In the genomic region with DNA sequence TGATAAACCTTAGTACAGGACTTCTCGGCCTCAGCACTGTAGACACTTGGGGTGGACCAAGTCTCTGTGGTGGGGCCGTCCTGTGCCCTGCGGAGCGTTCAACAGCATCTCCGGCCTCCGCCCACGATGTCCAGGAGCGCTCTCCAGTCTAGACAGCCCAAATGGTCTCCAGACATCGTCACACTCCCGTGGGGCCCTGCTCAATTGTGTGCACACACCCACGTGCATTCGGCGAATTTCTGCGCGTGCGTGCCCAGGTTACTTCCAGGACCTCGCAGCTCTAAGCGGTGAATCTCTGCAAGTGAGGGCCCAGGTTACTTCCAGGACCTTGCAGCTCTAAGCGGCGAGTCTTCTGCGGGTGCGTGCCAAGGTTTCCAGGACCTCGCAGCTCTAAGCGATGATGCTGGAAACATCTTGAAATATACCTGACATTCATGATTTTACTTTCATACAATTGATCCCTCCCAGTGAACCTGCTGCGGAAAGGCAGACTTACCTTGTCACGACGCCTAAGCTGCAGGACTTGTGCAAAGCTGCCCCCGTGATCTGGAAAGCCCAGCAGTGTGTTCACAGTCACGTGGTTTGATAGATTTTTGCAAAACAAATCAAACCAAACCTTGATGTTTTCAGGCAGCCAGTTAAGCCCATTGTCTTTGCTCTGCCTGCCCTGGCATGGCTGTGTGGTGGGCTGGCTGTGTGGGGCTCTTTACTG, we compare ENCODE assay signal across 19 cellular contexts. TPM values are rescaled to one million over a fixed set of nuclear protein-coding genes. Genes with fewer than 3 reads are reported as not detected.
DNase-seq lines count a peak whose midpoint lies in the region; ATAC-seq, FAIRE-seq and TF ChIP-seq lines count a peak whose summit lies in the region.
"Had no signal": no experiment of that assay in that cellular context is flagged by ENCODE, and none has a peak within 500 bp of the region (broad histone marks: within the 10 kb centered on the region; RNA-seq: fewer than 3 reads in every experiment).

No MANE protein-coding gene starts in this region.

- no peak for ATAC-seq in left ventricle myocardium superior
- ATAC-seq in Right ventricle myocardium superior (ENCODE audit: poor library complexity) = no peak
- ATAC-seq in psoas muscle = no peak
- no peak for ATAC-seq in HG02870 (IDR thresholded peaks at IDR 0.05; ENCODE audit: unreplicated experiment)
- ATAC-seq: CD8-positive, alpha-beta T cell had no signal

- H4K8ac ChIP-seq in H1 (ENCODE audit: extremely low read depth, insufficient read depth, low read length) = no peak overlapping the region

- H3K79me1 ChIP-seq in H1 (ENCODE audit: low read depth, low read length) = no peaks in the 10 kb centered on the region

- DNase-seq in left ventricle myocardium superior = peak; percentile 26
- DNase-seq in Right ventricle myocardium superior = no peak
- DNase-seq in H1 (ENCODE audit: low read depth in 1 of 2, low spot score in 2 of 2) = no peak
- peak; percentile 10 to 34 for DNase-seq in psoas muscle
- DNase-seq in SHP77 treated with DMSO at 0.1 percent for 48 hours (lab: John Stamatoyannopoulos, UW) = no peak
- DNase-seq in NCI-H2107 (lab: John Stamatoyannopoulos, UW) = no peak
- DNase-seq in NCI-H226 = no peak
- DNase-seq: CD8-positive, alpha-beta T cell; DMS79; NCI-H187 treated with DMSO at 0.1 percent for 48 hours; NCI-H446 treated with DMSO at 0.1 percent for 48 hours; NCI-H82 had no signal

- no peak overlapping the region for H3K4ac ChIP-seq in H1 (replicated peaks; ENCODE audit: insufficient read length, low read depth, low read length)

- no peak overlapping the region for H3K23ac ChIP-seq in H1 (ENCODE audit: insufficient read length)

- peak overlapping the region; percentile 62; the same call in 1 of the 2 replicates for H2AFZ ChIP-seq in H1 (ENCODE audit: low read length)

- no peak overlapping the region for H3K9ac ChIP-seq in H1 (replicated peaks in 1 of 4; ENCODE audit: extremely low read depth in 1 of 4, low read depth in 3 of 4, low read length in 3 of 4)
- H3K9ac ChIP-seq: BLaER1 had no signal

- no peak overlapping the region for H2BK20ac ChIP-seq in H1 (ENCODE audit: low read length)

- no peaks in the 10 kb centered on the region for H3K36me3 ChIP-seq in H1 (ENCODE audit: control insufficient read depth in 2 of 4, insufficient read depth in 4 of 4, low read length in 3 of 4)
- H3K36me3 ChIP-seq in psoas muscle (ENCODE audit: insufficient read depth in 1 of 2, low read depth in 1 of 2) = no peaks in the 10 kb centered on the region
- H3K36me3 ChIP-seq: BLaER1, HAP-1 had no signal

- CTCF ChIA-PET in H1 (lab: Charles Lee; ENCODE audit: partially characterized antibody) = no interaction called here

- no peak overlapping the region for H4K5ac ChIP-seq in H1 (ENCODE audit: insufficient read length, low read depth, low read length)

- H3K9me3 ChIP-seq in H1 (ENCODE audit: insufficient read depth in 2 of 2, low read depth in 1 of 2, low read length in 1 of 2) = no peaks in the 10 kb centered on the region; a peak in 1 of 4 replicates
- no peaks in the 10 kb centered on the region for H3K9me3 ChIP-seq in psoas muscle
- H3K9me3 ChIP-seq: BLaER1, HAP-1 had no signal

- WGBS in H1 (ENCODE audit: extremely low coverage in 1 of 2, insufficient coverage in 1 of 2, insufficient read length in 1 of 2, insufficient replicate concordance in 2 of 2, low coverage in 1 of 2, low lambda C conversion rate in 2 of 2, missing lambda C conversion rate in 1 of 2), 2 experiments = 90% methylated on average over 29 of the region's 29 CpGs; no CpG with 5 or more reads in 1 of the 2 experiments
- 82 to 88% (median 84%) methylated on average over 29 of the region's 29 CpGs for WGBS in psoas muscle, 3 donors

- no peak overlapping the region for H2BK5ac ChIP-seq in H1 (ENCODE audit: low read depth, low read length)

- H2BK15ac ChIP-seq in H1 (ENCODE audit: low read length) = no peak overlapping the region

- no peaks in the 10 kb centered on the region for H4K20me1 ChIP-seq in H1 (replicated peaks in 1 of 2; ENCODE audit: control insufficient read depth in 1 of 2, insufficient read depth in 2 of 2, low read length in 2 of 2)
- H4K20me1 ChIP-seq: BLaER1 had no signal

- no peak overlapping the region for H3K56ac ChIP-seq in H1 (replicated peaks; ENCODE audit: insufficient read length, low read depth, low read length)

- H4K91ac ChIP-seq in H1 (replicated peaks; ENCODE audit: insufficient read length, low read length) = no peak overlapping the region

- no peaks in the 10 kb centered on the region for H3K23me2 ChIP-seq in H1 (ENCODE audit: low read depth, low read length)

- no peak for FAIRE-seq in H1 (lab: Jason Lieb, UNC)
- FAIRE-seq: D721Med, HTR-8/SVneo had no signal

- no peak overlapping the region for H2BK12ac ChIP-seq in H1 (ENCODE audit: low read depth, low read length)

- POLR2A ChIA-PET in H1 (lab: Charles Lee; ENCODE audit: partially characterized antibody) = no interaction called here

- H3K14ac ChIP-seq in H1 (ENCODE audit: insufficient read length) = no peak overlapping the region

- TF ChIP-seq EP300 in H1 (IDR thresholded peaks at IDR 0.05; ENCODE audit: borderline replicate concordance in 1 of 2, low read depth in 2 of 2, low read length in 2 of 2) = no peak

- H3K27ac ChIP-seq in H1 (ENCODE audit: low read depth, low read length) (no peak overlapping the region), psoas muscle (no peak overlapping the region)
- H3K27ac ChIP-seq: BLaER1, HL-60 had no signal

- no peak for TF ChIP-seq RAD21 in H1 (IDR thresholded peaks at IDR 0.05 in 1 of 2, conservative IDR thresholded peaks at IDR 0.05 in 1 of 2; ENCODE audit: low read depth in 2 of 2, low read length in 2 of 2)

- TF ChIP-seq CTCF in H1 (IDR thresholded peaks at IDR 0.05; ENCODE audit: control extremely low read depth in 1 of 3, insufficient read depth in 1 of 3, low read depth in 1 of 3, low read length in 3 of 3) (no peak), psoas muscle (IDR thresholded peaks at IDR 0.05) (no peak)

- no peak overlapping the region for H3K18ac ChIP-seq in H1 (ENCODE audit: extremely low read depth, low read length)

- H3K4me3 ChIP-seq in H1 (ENCODE audit: extremely low read depth in 1 of 4, insufficient read depth in 2 of 4, low read depth in 3 of 4, low read length in 4 of 4) = no peak overlapping the region
- no peak overlapping the region for H3K4me3 ChIP-seq in psoas muscle
- H3K4me3 ChIP-seq: BLaER1, HAP-1 had no signal

- 0 out of 4 replicates have a peak overlapping the region, but pooled peaks of 1 of the 2 experiments have one; percentile 2 for H3K4me2 ChIP-seq in H1 (ENCODE audit: insufficient read depth in 1 of 2, low read depth in 2 of 2, low read length in 2 of 2)
- H3K4me2 ChIP-seq: BLaER1 had no signal

- TF ChIP-seq POLR2A in H1 (IDR thresholded peaks at IDR 0.05; ENCODE audit: control extremely low read depth in 1 of 2, low read depth in 2 of 2, low read length in 2 of 2) = no peak

- H3K4me1 ChIP-seq in H1 (replicated peaks in 1 of 4; ENCODE audit: control insufficient read depth in 3 of 4, insufficient read depth in 4 of 4, low read length in 3 of 4) (peaks cover 0 to 9% (median 0%) of the 10 kb centered on the region in 4 experiments; a peak in 2 of 7 replicates), psoas muscle (no peaks in the 10 kb centered on the region)
- H3K4me1 ChIP-seq: BLaER1, HAP-1 had no signal

- no peak overlapping the region for H2AK5ac ChIP-seq in H1 (ENCODE audit: low read depth, low read length)

- H2BK120ac ChIP-seq in H1 (replicated peaks; ENCODE audit: low read depth, low read length) = no peak overlapping the region

- peaks cover 0 to 4% (median 1%) of the 10 kb centered on the region in 4 experiments; a peak in 3 of 7 replicates for H3K27me3 ChIP-seq in H1 (replicated peaks in 1 of 4; ENCODE audit: control insufficient read depth in 3 of 4, extremely low read depth in 1 of 4, insufficient read depth in 3 of 4, low read length in 3 of 4)
- H3K27me3 ChIP-seq in psoas muscle (ENCODE audit: insufficient read depth in 3 of 3, low read length in 2 of 3) = no peaks in the 10 kb centered on the region
- H3K27me3 ChIP-seq: BLaER1 had no signal

- intact Hi-C loops in left ventricle myocardium superior (cut with micrococcal nuclease) = no loop called here
- intact Hi-C loops in Right ventricle myocardium superior (cut with DNase I) = no loop called here
- intact Hi-C loops in psoas muscle (cut with DNase I) = no loop called here

- no peaks in the 10 kb centered on the region for H3K79me2 ChIP-seq in H1 (ENCODE audit: control insufficient read depth in 1 of 2, insufficient read depth in 2 of 2, low read length in 2 of 2)

TF ChIP-seq in H1, 55 proteins besides CTCF, POLR2A, EP300 and RAD21 (continues in another document):
- TF ChIP-seq CREB1 (IDR thresholded peaks at IDR 0.05) (no peak), KDM5A (IDR thresholded peaks at IDR 0.05; ENCODE audit: low read length) (no peak), BRCA1 (IDR thresholded peaks at IDR 0.05; ENCODE audit: low read depth, low read length) (no peak), TEAD4 (IDR thresholded peaks at IDR 0.05; ENCODE audit: low read depth, low read length) (no peak)

RNA-seq across cellular contexts. Expression of gene OTOS, which starts 16.1 kb away (rescaled TPM):
- not detected for total RNA-seq in left ventricle myocardium superior
- not detected for total RNA-seq in Right ventricle myocardium superior
- 0.63 TPM in 1 of 2 replicates, not detected in the other for total RNA-seq in H1 (2021; fragmentation: NEBNext Ultra II Directional; extraction: Animal tissue kit (Norgen Biotek cat#: 25700))
- polyA plus RNA-seq in H1 (2011; rRNA removed) = 0.17 and 0.19 TPM in 2 replicates
- not detected for polyA plus RNA-seq in H1 (2011; cell fraction: cytosol; rRNA removed)
- not detected for polyA plus RNA-seq in H1 (2011; cell fraction: nucleus; rRNA removed)
- not detected in 4 replicates for polyA plus RNA-seq in H1 (2012, experiment 1 of 2)
- 0.92 TPM for polyA plus RNA-seq in H1 (2012, experiment 2 of 2)
- polyA plus RNA-seq in H1 (2013, experiment 1 of 2) = 0.28 TPM
- polyA plus RNA-seq in H1 (2013, experiment 2 of 2) = 0.35 TPM
- polyA minus RNA-seq in H1 (2011; rRNA and poly(A)+ RNA removed) = not detected in 2 replicates
- not detected for polyA minus RNA-seq in H1 (2011; cell fraction: cytosol; rRNA and poly(A)+ RNA removed)
- polyA minus RNA-seq in H1 (2011; cell fraction: nucleus; rRNA and poly(A)+ RNA removed) = not detected
- not detected for total RNA-seq in psoas muscle
- polyA plus RNA-seq in psoas muscle = under 1 TPM in 1 of 3 donors, not detected in 2; 0.20 TPM
- total RNA-seq: A172; CD8-positive, alpha-beta T cell had no signal

RNA-seq across cellular contexts. Expression of gene COPS9, which starts 20.5 kb away (rescaled TPM):
- total RNA-seq in left ventricle myocardium superior = 204 TPM
- total RNA-seq in Right ventricle myocardium superior = 206 TPM
- 143 and 154 TPM in 2 replicates for total RNA-seq in H1 (2021; fragmentation: NEBNext Ultra II Directional; extraction: Animal tissue kit (Norgen Biotek cat#: 25700))
- 234 and 306 TPM in 2 replicates for polyA plus RNA-seq in H1 (2011; rRNA removed)
- 237 TPM for polyA plus RNA-seq in H1 (2011; cell fraction: cytosol; rRNA removed)
- polyA plus RNA-seq in H1 (2011; cell fraction: nucleus; rRNA removed) = 222 TPM
- polyA plus RNA-seq in H1 (2012, experiment 1 of 2) = 208 to 299 TPM (median 271 TPM) in 4 replicates
- 793 TPM for polyA plus RNA-seq in H1 (2012, experiment 2 of 2)
- polyA plus RNA-seq in H1 (2013, experiment 1 of 2) = 262 TPM
- 274 TPM for polyA plus RNA-seq in H1 (2013, experiment 2 of 2)
- polyA minus RNA-seq in H1 (2011; rRNA and poly(A)+ RNA removed) = 13.5 and 13.9 TPM in 2 replicates
- 35.4 TPM for polyA minus RNA-seq in H1 (2011; cell fraction: cytosol; rRNA and poly(A)+ RNA removed)
- polyA minus RNA-seq in H1 (2011; cell fraction: nucleus; rRNA and poly(A)+ RNA removed) = 19.7 TPM
- total RNA-seq in psoas muscle = 100 to 1,000 TPM; 136 to 214 (median 158) TPM
- polyA plus RNA-seq in psoas muscle = 100 to 1,000 TPM; 345 to 597 (median 427) TPM

Comparison
In these comparisons a context has a peak if more than half of its experiments do, and no peak if none do; other contexts are left out.
1. DNase-seq: peak in left ventricle myocardium superior (single experiment) and psoas muscle (2 of 2); none in Right ventricle myocardium superior (single experiment), H1 (0 of 2), SHP77 treated with DMSO at 0.1 percent for 48 hours (single experiment), NCI-H2107 (single experiment) and NCI-H226 (single experiment).